1 cellular context compared by ENCODE assay signal in the genomic region with DNA sequence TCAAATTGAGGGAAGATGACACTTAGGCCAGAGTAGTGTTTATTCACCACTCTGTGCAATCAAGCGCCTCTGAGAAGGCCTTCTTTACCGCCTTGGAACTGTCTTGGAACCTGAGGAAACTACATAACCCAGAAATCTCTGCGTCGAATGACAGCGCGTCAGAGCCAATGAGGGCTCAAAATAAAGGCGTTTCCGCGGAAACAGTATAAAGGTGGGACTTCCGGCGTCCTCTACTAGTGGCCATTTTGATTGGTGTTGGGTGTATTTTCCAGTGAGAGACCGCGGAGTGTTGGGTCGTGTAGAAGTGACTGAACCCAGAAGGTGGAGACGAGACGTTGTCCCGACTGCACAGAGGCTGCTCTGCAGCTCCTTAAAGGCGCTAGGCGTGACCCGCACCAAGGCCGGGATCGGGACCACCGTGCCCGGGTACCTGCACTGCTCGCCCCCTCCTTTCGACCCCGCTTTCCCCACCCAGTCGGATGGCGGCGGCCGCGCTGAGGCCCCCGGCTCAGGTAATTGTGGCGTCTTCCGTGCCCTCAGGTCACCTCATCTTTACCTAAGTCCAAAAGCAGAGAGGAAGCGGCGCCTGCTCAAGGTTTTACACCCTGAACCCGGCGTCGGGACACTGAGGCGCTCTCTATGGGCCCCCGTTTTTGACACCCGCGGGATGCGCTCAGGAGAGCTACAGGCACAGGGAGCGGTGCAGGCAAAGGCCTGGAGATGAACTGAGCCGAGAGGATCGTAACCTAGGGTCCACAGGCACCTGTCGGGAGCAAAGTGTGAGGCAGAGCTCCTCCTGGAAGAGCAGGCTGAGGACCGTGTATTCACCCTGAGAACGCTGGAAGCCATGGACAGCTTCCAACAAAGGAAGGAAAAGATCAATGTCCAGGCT.
TF ChIP-seq lines count a peak whose summit lies in the region.

A gene (plus strand): TSS at position 236 of the 892 bp plus-strand sequence. CDS start 244 bp downstream, at position 480.

TF ChIP-seq in HepG2, 621 proteins besides CTCF, POLR2A, EP300 and RAD21 (continued from another document and continues in another):
- TF ChIP-seq, protein P1, sequence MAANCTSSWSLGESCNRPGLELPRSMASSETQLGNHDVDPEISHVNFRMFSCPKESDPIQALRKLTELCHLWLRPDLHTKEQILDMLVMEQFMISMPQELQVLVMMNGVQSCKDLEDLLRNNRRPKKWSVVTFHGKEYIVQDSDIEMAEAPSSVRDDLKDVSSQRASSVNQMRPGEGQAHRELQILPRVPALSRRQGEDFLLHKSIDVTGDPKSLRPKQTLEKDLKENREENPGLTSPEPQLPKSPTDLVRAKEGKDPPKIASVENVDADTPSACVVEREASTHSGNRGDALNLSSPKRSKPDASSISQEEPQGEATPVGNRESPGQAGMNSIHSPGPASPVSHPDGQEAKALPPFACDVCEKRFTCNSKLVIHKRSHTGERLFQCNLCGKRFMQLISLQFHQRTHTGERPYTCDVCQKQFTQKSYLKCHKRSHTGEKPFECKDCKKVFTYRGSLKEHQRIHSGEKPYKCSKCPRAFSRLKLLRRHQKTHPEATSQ (CRISPR knock-in tag; IDR thresholded peaks at IDR 0.05; ENCODE audit: borderline replicate concordance) = peak; percentile 62; the same call in 1 of the 2 replicates
- TF ChIP-seq ETV6 (CRISPR knock-in tag; conservative IDR thresholded peaks at IDR 0.05) (no peak), HCFC1 (IDR thresholded peaks at IDR 0.05; ENCODE audit: low read depth, low read length) (peak; percentile 91), ZFYVE20 (CRISPR knock-in tag; IDR thresholded peaks at IDR 0.05; ENCODE audit: borderline replicate concordance, low read depth) (no peak), NFYC (CRISPR knock-in tag; IDR thresholded peaks at IDR 0.05) (peak; percentile 96), ZNF549 (CRISPR knock-in tag; IDR thresholded peaks at IDR 0.05) (0 out of 2 replicates have a peak, but pooled peaks have one; percentile 26), ISX (CRISPR knock-in tag; conservative IDR thresholded peaks at IDR 0.05) (peak; percentile 84; the same call in 1 of the 2 replicates), ZSCAN9 (CRISPR knock-in tag; IDR thresholded peaks at IDR 0.05; ENCODE audit: borderline replicate concordance) (0 out of 2 replicates have a peak, but pooled peaks have one; percentile 18), ADNP (CRISPR knock-in tag; IDR thresholded peaks at IDR 0.05) (no peak), TEAD2 (CRISPR knock-in tag; IDR thresholded peaks at IDR 0.05) (0 out of 2 replicates have a peak, but pooled peaks have one; percentile 30), FOXC1 (CRISPR knock-in tag; IDR thresholded peaks at IDR 0.05; ENCODE audit: borderline replicate concordance) (peak; percentile 55; the same call in 1 of the 2 replicates), ZNF432 (CRISPR knock-in tag; IDR thresholded peaks at IDR 0.05; ENCODE audit: borderline replicate concordance) (no peak), ELF4 (CRISPR knock-in tag; IDR thresholded peaks at IDR 0.05; ENCODE audit: borderline replicate concordance) (peak; percentile 77; the same call in 1 of the 2 replicates), FOXA1 (IDR thresholded peaks at IDR 0.05) (no peak), FOXA1 (CRISPR knock-in tag; IDR thresholded peaks at IDR 0.05) (peak; percentile 6; the same call in 1 of the 2 replicates), KLF16 (CRISPR knock-in tag; IDR thresholded peaks at IDR 0.05) (peak in 1 of 2 experiments; percentile 15; a peak in 2 of 4 replicates), IRX3 (CRISPR knock-in tag; IDR thresholded peaks at IDR 0.05; ENCODE audit: borderline replicate concordance, low read depth) (peak; percentile 68; the same call in 1 of the 2 replicates), ZNF282 (IDR thresholded peaks at IDR 0.05; ENCODE audit: partially characterized antibody) (no peak), ELF1 (CRISPR knock-in tag; IDR thresholded peaks at IDR 0.05) (peak; percentile 77), HIVEP1 (CRISPR knock-in tag; IDR thresholded peaks at IDR 0.05) (peak; percentile 34; the same call in 1 of the 2 replicates), ZNF550 (CRISPR knock-in tag; IDR thresholded peaks at IDR 0.05; ENCODE audit: borderline replicate concordance) (0 out of 2 replicates have a peak, but pooled peaks have one; percentile 73), ZNF263 (CRISPR knock-in tag; IDR thresholded peaks at IDR 0.05) (no peak), ZNF143 (CRISPR knock-in tag; IDR thresholded peaks at IDR 0.05) (peak; percentile 97), MEF2D (CRISPR knock-in tag; IDR thresholded peaks at IDR 0.05) (peak; percentile 66), ZSCAN25 (CRISPR knock-in tag; IDR thresholded peaks at IDR 0.05) (peak; percentile 59; the same call in 1 of the 2 replicates)
- TF ChIP-seq, protein P2, sequence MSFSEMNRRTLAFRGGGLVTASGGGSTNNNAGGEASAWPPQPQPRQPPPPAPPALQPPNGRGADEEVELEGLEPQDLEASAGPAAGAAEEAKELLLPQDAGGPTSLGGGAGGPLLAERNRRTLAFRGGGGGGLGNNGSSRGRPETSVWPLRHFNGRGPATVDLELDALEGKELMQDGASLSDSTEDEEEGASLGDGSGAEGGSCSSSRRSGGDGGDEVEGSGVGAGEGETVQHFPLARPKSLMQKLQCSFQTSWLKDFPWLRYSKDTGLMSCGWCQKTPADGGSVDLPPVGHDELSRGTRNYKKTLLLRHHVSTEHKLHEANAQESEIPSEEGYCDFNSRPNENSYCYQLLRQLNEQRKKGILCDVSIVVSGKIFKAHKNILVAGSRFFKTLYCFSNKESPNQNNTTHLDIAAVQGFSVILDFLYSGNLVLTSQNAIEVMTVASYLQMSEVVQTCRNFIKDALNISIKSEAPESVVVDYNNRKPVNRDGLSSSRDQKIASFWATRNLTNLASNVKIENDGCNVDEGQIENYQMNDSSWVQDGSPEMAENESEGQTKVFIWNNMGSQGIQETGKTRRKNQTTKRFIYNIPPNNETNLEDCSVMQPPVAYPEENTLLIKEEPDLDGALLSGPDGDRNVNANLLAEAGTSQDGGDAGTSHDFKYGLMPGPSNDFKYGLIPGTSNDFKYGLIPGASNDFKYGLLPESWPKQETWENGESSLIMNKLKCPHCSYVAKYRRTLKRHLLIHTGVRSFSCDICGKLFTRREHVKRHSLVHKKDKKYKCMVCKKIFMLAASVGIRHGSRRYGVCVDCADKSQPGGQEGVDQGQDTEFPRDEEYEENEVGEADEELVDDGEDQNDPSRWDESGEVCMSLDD (CRISPR knock-in tag; IDR thresholded peaks at IDR 0.05; ENCODE audit: borderline replicate concordance) = peak; percentile 57; the same call in 1 of the 2 replicates
- TF ChIP-seq, protein P3, sequence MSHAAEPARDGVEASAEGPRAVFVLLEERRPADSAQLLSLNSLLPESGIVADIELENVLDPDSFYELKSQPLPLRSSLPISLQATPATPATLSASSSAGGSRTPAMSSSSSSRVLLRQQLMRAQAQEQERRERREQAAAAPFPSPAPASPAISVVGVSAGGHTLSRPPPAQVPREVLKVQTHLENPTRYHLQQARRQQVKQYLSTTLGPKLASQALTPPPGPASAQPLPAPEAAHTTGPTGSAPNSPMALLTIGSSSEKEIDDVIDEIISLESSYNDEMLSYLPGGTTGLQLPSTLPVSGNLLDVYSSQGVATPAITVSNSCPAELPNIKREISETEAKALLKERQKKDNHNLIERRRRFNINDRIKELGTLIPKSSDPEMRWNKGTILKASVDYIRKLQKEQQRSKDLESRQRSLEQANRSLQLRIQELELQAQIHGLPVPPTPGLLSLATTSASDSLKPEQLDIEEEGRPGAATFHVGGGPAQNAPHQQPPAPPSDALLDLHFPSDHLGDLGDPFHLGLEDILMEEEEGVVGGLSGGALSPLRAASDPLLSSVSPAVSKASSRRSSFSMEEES (CRISPR knock-in tag; IDR thresholded peaks at IDR 0.05) = no peak
- TF ChIP-seq, protein P4, sequence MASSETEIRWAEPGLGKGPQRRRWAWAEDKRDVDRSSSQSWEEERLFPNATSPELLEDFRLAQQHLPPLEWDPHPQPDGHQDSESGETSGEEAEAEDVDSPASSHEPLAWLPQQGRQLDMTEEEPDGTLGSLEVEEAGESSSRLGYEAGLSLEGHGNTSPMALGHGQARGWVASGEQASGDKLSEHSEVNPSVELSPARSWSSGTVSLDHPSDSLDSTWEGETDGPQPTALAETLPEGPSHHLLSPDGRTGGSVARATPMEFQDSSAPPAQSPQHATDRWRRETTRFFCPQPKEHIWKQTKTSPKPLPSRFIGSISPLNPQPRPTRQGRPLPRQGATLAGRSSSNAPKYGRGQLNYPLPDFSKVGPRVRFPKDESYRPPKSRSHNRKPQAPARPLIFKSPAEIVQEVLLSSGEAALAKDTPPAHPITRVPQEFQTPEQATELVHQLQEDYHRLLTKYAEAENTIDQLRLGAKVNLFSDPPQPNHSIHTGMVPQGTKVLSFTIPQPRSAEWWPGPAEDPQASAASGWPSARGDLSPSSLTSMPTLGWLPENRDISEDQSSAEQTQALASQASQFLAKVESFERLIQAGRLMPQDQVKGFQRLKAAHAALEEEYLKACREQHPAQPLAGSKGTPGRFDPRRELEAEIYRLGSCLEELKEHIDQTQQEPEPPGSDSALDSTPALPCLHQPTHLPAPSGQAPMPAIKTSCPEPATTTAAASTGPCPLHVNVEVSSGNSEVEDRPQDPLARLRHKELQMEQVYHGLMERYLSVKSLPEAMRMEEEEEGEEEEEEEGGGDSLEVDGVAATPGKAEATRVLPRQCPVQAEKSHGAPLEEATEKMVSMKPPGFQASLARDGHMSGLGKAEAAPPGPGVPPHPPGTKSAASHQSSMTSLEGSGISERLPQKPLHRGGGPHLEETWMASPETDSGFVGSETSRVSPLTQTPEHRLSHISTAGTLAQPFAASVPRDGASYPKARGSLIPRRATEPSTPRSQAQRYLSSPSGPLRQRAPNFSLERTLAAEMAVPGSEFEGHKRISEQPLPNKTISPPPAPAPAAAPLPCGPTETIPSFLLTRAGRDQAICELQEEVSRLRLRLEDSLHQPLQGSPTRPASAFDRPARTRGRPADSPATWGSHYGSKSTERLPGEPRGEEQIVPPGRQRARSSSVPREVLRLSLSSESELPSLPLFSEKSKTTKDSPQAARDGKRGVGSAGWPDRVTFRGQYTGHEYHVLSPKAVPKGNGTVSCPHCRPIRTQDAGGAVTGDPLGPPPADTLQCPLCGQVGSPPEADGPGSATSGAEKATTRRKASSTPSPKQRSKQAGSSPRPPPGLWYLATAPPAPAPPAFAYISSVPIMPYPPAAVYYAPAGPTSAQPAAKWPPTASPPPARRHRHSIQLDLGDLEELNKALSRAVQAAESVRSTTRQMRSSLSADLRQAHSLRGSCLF (CRISPR knock-in tag; IDR thresholded peaks at IDR 0.05; ENCODE audit: borderline replicate concordance) = peak; percentile 66; the same call in 1 of the 2 replicates
- TF ChIP-seq, protein P5, sequence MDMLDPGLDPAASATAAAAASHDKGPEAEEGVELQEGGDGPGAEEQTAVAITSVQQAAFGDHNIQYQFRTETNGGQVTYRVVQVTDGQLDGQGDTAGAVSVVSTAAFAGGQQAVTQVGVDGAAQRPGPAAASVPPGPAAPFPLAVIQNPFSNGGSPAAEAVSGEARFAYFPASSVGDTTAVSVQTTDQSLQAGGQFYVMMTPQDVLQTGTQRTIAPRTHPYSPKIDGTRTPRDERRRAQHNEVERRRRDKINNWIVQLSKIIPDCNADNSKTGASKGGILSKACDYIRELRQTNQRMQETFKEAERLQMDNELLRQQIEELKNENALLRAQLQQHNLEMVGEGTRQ (IDR thresholded peaks at IDR 0.05; ENCODE audit: low read depth, low read length) = no peak
- TF ChIP-seq, protein P5 (CRISPR knock-in tag; IDR thresholded peaks at IDR 0.05; ENCODE audit: borderline replicate concordance) = no peak
- TF ChIP-seq, protein P6, sequence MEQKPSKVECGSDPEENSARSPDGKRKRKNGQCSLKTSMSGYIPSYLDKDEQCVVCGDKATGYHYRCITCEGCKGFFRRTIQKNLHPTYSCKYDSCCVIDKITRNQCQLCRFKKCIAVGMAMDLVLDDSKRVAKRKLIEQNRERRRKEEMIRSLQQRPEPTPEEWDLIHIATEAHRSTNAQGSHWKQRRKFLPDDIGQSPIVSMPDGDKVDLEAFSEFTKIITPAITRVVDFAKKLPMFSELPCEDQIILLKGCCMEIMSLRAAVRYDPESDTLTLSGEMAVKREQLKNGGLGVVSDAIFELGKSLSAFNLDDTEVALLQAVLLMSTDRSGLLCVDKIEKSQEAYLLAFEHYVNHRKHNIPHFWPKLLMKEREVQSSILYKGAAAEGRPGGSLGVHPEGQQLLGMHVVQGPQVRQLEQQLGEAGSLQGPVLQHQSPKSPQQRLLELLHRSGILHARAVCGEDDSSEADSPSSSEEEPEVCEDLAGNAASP (CRISPR knock-in tag; IDR thresholded peaks at IDR 0.05; ENCODE audit: borderline replicate concordance) = 0 out of 2 replicates have a peak, but pooled peaks have one; percentile 6
- TF ChIP-seq, protein P7, sequence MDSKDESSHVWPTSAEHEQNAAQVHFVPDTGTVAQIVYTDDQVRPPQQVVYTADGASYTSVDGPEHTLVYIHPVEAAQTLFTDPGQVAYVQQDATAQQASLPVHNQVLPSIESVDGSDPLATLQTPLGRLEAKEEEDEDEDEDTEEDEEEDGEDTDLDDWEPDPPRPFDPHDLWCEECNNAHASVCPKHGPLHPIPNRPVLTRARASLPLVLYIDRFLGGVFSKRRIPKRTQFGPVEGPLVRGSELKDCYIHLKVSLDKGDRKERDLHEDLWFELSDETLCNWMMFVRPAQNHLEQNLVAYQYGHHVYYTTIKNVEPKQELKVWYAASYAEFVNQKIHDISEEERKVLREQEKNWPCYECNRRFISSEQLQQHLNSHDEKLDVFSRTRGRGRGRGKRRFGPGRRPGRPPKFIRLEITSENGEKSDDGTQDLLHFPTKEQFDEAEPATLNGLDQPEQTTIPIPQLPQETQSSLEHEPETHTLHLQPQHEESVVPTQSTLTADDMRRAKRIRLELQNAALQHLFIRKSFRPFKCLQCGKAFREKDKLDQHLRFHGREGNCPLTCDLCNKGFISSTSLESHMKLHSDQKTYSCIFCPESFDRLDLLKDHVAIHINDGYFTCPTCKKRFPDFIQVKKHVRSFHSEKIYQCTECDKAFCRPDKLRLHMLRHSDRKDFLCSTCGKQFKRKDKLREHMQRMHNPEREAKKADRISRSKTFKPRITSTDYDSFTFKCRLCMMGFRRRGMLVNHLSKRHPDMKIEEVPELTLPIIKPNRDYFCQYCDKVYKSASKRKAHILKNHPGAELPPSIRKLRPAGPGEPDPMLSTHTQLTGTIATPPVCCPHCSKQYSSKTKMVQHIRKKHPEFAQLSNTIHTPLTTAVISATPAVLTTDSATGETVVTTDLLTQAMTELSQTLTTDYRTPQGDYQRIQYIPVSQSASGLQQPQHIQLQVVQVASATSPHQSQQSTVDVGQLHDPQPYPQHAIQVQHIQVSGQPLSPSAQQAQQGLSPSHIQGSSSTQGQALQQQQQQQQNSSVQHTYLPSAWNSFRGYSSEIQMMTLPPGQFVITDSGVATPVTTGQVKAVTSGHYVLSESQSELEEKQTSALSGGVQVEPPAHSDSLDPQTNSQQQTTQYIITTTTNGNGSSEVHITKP (CRISPR knock-in tag; IDR thresholded peaks at IDR 0.05; ENCODE audit: low read depth) = peak; percentile 45; the same call in 1 of the 2 replicates
